ENCODE assay signal across 18 cellular contexts in genomic region chr22:40007826-40008710, GRCh38. TPM values are rescaled to one million over a fixed set of nuclear protein-coding genes. Genes with fewer than 3 reads are reported as not detected.
A peak's percentile ranks its signal among the peaks of the same experiment; 100 is the strongest.
DNase-seq lines count a peak whose midpoint lies in the region; ATAC-seq, FAIRE-seq and TF ChIP-seq lines count a peak whose summit lies in the region.
"Had no signal": no experiment of that assay in that cellular context is flagged by ENCODE, and none has a peak within 500 bp of the region (broad histone marks: within the 10 kb centered on the region; RNA-seq: fewer than 3 reads in every experiment).

No MANE protein-coding gene starts in this region.

- no peak overlapping the region for H3K4me2 ChIP-seq in K562 (ENCODE audit: insufficient read depth, low read length)
- H3K4me2 ChIP-seq: KMS-11 had no signal

- peak overlapping the region; percentile 34 for H3K27ac Mint-ChIP-seq in nephron progenitor cell
- no peak overlapping the region for H3K27ac Mint-ChIP-seq in Calu3 (ENCODE audit: unreplicated experiment)

- H3K9ac ChIP-seq in K562 (ENCODE audit: insufficient read depth in 1 of 2, low read depth in 2 of 2, low read length in 2 of 2), result no peak overlapping the region
- H3K9ac ChIP-seq: KMS-11 had no signal

- no peak for TF ChIP-seq EP300 in K562 (IDR thresholded peaks at IDR 0.05; ENCODE audit: low read length)

- no peaks in the 10 kb centered on the region; the same call in 1 of the 2 replicates for H4K20me1 ChIP-seq in K562 (replicated peaks; ENCODE audit: control insufficient read depth, insufficient read depth, low read length)

- H3K27me3 Mint-ChIP-seq in nephron progenitor cell (ENCODE audit: low read depth, poor library complexity), result peaks cover 12% of the 10 kb centered on the region
- H3K27me3 Mint-ChIP-seq in Calu3 (ENCODE audit: unreplicated experiment), result no peaks in the 10 kb centered on the region

- H3K4me3 Mint-ChIP-seq in nephron progenitor cell (no peak overlapping the region), Calu3 (ENCODE audit: low read depth, unreplicated experiment) (no peak overlapping the region)

- H3K79me2 ChIP-seq in K562 (ENCODE audit: control insufficient read depth, insufficient read depth, low read length), result no peaks in the 10 kb centered on the region

- no peaks in the 10 kb centered on the region for H3K9me1 ChIP-seq in K562 (ENCODE audit: control insufficient read depth, insufficient read depth, low read length)

- TF ChIP-seq RAD21 in K562 (CRISPR knock-in tag; conservative IDR thresholded peaks at IDR 0.05 in 1 of 2, IDR thresholded peaks at IDR 0.05 in 1 of 2), result no peak

- H3K36me3 Mint-ChIP-seq in nephron progenitor cell (ENCODE audit: low read depth) (peaks cover 2% of the 10 kb centered on the region), Calu3 (ENCODE audit: insufficient read depth, unreplicated experiment) (no peaks in the 10 kb centered on the region)

- H3K4me1 Mint-ChIP-seq in nephron progenitor cell, result peaks cover 81% of the 10 kb centered on the region
- no peaks in the 10 kb centered on the region for H3K4me1 Mint-ChIP-seq in Calu3 (ENCODE audit: low read depth, unreplicated experiment)

- H3K36me3 ChIP-seq in K562 (ENCODE audit: control insufficient read depth, insufficient read depth, low read length) (no peaks in the 10 kb centered on the region), SJCRH30 (no peaks in the 10 kb centered on the region)
- H3K36me3 ChIP-seq: BE2C, uterus had no signal

- in situ Hi-C loops in K562 (cut with MboI), result no loop called here

- CTCF ChIA-PET in K562 (lab: Yijun Ruan, JAX; ENCODE audit: low intra/inter-chr PET ratio) (no interaction called here), Calu3 (lab: Charles Lee) (no interaction called here)

- no peak overlapping the region for H3K4me3 ChIP-seq in K562
- no peak overlapping the region for H3K4me3 ChIP-seq in SJCRH30
- H3K4me3 ChIP-seq: uterus had no signal

- peak; percentile 62 for DNase-seq in GF-D8 (lab: John Stamatoyannopoulos, UW)
- peak; percentile 69 for DNase-seq in NCI-H69 (lab: John Stamatoyannopoulos, UW)
- DNase-seq in K562 (ENCODE audit: extremely low read depth in 1 of 4, low spot score in 3 of 4), result peak in 3 of 4 experiments; percentile 22 to 30 (median 22)
- no peak for DNase-seq in nephron progenitor cell
- no peak for DNase-seq in occipital lobe (lab: John Stamatoyannopoulos, UW)
- no peak for DNase-seq in SJCRH30
- no peak for DNase-seq in Calu3
- no peak for DNase-seq in iPS-NIHi11 (ENCODE audit: low spot score)
- DNase-seq: activated T-cell treated with anti-CD3 and anti-CD28 coated beads for 4 hours, BE2C, kidney glomerular epithelial cell, NCI-H2029 treated with DMSO at 0.1 percent for 48 hours, uterus had no signal

- FAIRE-seq in K562 (lab: Jason Lieb, UNC), result no peak
- FAIRE-seq: endothelial cell of umbilical vein had no signal

- no TSS peak for BruUV-seq in K562 (replicated peaks; lab: Mats Ljungman, UMichigan)
- no TSS peak for BruUV-seq in Calu3 (replicated peaks; lab: Mats Ljungman, UMichigan)

- TF ChIP-seq POLR2A in K562 (conservative IDR thresholded peaks at IDR 0.05), result no peak

- peaks cover 14 to 32% of the 10 kb centered on the region in 2 experiments for H3K4me1 ChIP-seq in K562 (replicated peaks in 1 of 2; ENCODE audit: control insufficient read depth in 2 of 2, insufficient read depth in 2 of 2, low read length in 2 of 2)
- peaks cover 35% of the 10 kb centered on the region for H3K4me1 ChIP-seq in SJCRH30
- H3K4me1 ChIP-seq: uterus had no signal

- H3K9me3 ChIP-seq in K562 (replicated peaks; ENCODE audit: control insufficient read depth, insufficient read depth, low read depth, low read length) (no peaks in the 10 kb centered on the region), SJCRH30 (replicated peaks) (no peaks in the 10 kb centered on the region)
- H3K9me3 ChIP-seq: BE2C, uterus had no signal

- TF ChIP-seq CTCF in K562 (IDR thresholded peaks at IDR 0.05 in 2 of 3, conservative IDR thresholded peaks at IDR 0.05 in 1 of 3; ENCODE audit: insufficient read depth in 2 of 3, low read depth in 1 of 3, low read length in 3 of 3) (no peak), nephron progenitor cell (IDR thresholded peaks at IDR 0.05) (no peak), Calu3 (IDR thresholded peaks at IDR 0.05; ENCODE audit: unreplicated experiment) (no peak)

- WGBS in K562 (ENCODE audit: insufficient coverage, low coverage, missing lambda C conversion rate), result 18% methylated on average over 17 of the region's 27 CpGs

- H2AFZ ChIP-seq in K562 (ENCODE audit: low read depth, low read length), result no peak overlapping the region

- H3K27me3 ChIP-seq in K562 (ENCODE audit: control insufficient read depth in 2 of 2, insufficient read depth in 2 of 2, low read length in 2 of 2), result peaks cover 0 to 8% of the 10 kb centered on the region in 2 experiments; a peak in 1 of 5 replicates
- no peaks in the 10 kb centered on the region for H3K27me3 ChIP-seq in SJCRH30
- H3K27me3 ChIP-seq: BE2C, uterus had no signal

- intact Hi-C loops in K562 (cut with micrococcal nuclease), result no loop called here
- intact Hi-C loops in Calu3 (cut with micrococcal nuclease; ENCODE audit: unreplicated experiment), result no loop called here

- no peak; the same call in 2 of the 3 replicates for ATAC-seq in K562
- ATAC-seq: activated CD4-positive, CD25-positive, alpha-beta regulatory T cell treated with anti-CD3 and anti-CD28 coated beads, Interleukin-2, amount 50 U/mL, for 24 hours had no signal

- POLR2A ChIA-PET in K562 (lab: Yijun Ruan, JAX), result interaction anchor here (0.6 kb wide), 1 partner anchor 1074 kb away, joined by 3 read pairs; no protein-coding TSS in a partner anchor

- H3K9me3 Mint-ChIP-seq in nephron progenitor cell (no peaks in the 10 kb centered on the region), Calu3 (ENCODE audit: low read depth, unreplicated experiment) (no peaks in the 10 kb centered on the region)

- H3K27ac ChIP-seq in K562 (ENCODE audit: extremely low read depth, low read depth, low read length) (no peak overlapping the region), SJCRH30 (no peak overlapping the region)
- H3K27ac ChIP-seq: KMS-11, uterus had no signal

TF ChIP-seq in K562, 482 proteins besides CTCF, POLR2A, EP300 and RAD21 (continues in another document):
- no peak for TF ChIP-seq SIN3A (IDR thresholded peaks at IDR 0.05; ENCODE audit: borderline replicate concordance in 2 of 2, control insufficient read depth in 1 of 2, low read depth in 2 of 2, low read length in 2 of 2)
- TF ChIP-seq ZNF561 (CRISPR knock-in tag; conservative IDR thresholded peaks at IDR 0.05), result no peak
- no peak for TF ChIP-seq TBP (optimal IDR thresholded peaks at IDR 0.05; ENCODE audit: low read depth, low read length)
- peak; percentile 80 for TF ChIP-seq CEBPB (tag; IDR thresholded peaks at IDR 0.05)
- TF ChIP-seq PML (IDR thresholded peaks at IDR 0.05; ENCODE audit: low read length), result no peak
- TF ChIP-seq MTF1 (CRISPR knock-in tag; IDR thresholded peaks at IDR 0.05; ENCODE audit: borderline replicate concordance), result no peak
- TF ChIP-seq FOSL1 (tag; conservative IDR thresholded peaks at IDR 0.05), result peak; percentile 47; the same call in 1 of the 2 replicates
- TF ChIP-seq KDM2B (CRISPR knock-in tag; IDR thresholded peaks at IDR 0.05), result no peak

RNA-seq across cellular contexts. Expression of gene FAM83F, which starts 13.3 kb away (rescaled TPM):
- total RNA-seq in K562 (2011; cell fraction: chromatin; rRNA removed; ENCODE audit: low replicate concordance), result 0.04 and 0.25 TPM in 2 replicates
- under 0.01 and 0.17 TPM in 2 replicates for total RNA-seq in K562 (2011; cell fraction: nucleolus; rRNA removed)
- total RNA-seq in K562 (2011; cell fraction: nucleoplasm; rRNA removed), result 0.07 and 0.15 TPM in 2 replicates
- total RNA-seq in K562 (2014; rRNA removed), result 0.04 and 0.05 TPM in 2 replicates
- 0.03 and 0.04 TPM in 2 replicates for total RNA-seq in K562 (2014; rRNA removed; fragmentation: Illumina TruSeq; extraction: Trizol)
- total RNA-seq in K562 (2015; rRNA removed; fragmentation: Illumina TruSeq; extraction: Trizol), result under 0.01 and 0.04 TPM in 2 replicates
- total RNA-seq in K562 (2021), result 0.07 and 0.13 TPM in 2 replicates
- polyA plus RNA-seq in K562 (2011; rRNA removed), result 0.03 and 0.10 TPM in 2 replicates
- 0.01 and 0.03 TPM in 2 replicates for polyA plus RNA-seq in K562 (2011; cell fraction: cytosol; rRNA removed)
- 0.03 and 0.18 TPM in 2 replicates for polyA plus RNA-seq in K562 (2011; cell fraction: nucleus; rRNA removed)
- 0.01 and 0.07 TPM in 2 replicates for polyA plus RNA-seq in K562 (2012)
- 0.03 TPM in 1 of 2 replicates, not detected in the other for polyA plus RNA-seq in K562 (2014; fragmentation: Illumina TruSeq; extraction: Trizol)
- under 1 TPM in 1 of 2 experiments, not detected in 1; 0.01 TPM for polyA plus RNA-seq in K562 (2014; fragmentation: Nextera tagmentation; extraction: Ambion mirVana)
- polyA plus RNA-seq in K562 (2014; rRNA removed), result 0.04 and 0.05 TPM in 2 replicates
- polyA minus RNA-seq in K562 (2011; rRNA and poly(A)+ RNA removed), result 0.06 and 0.07 TPM in 2 replicates
- not detected in 2 replicates for polyA minus RNA-seq in K562 (2011; cell fraction: cytosol; rRNA and poly(A)+ RNA removed)
- polyA minus RNA-seq in K562 (2011; cell fraction: nucleus; rRNA and poly(A)+ RNA removed), result 0.11 and 0.67 TPM in 2 replicates
- 0.78 TPM for total RNA-seq in occipital lobe
- total RNA-seq in SJCRH30 (2014; rRNA removed; shearing (Covaris generic)), result not detected in 2 replicates
- 21.0 and 21.9 TPM in 2 replicates for total RNA-seq in Calu3 (2022)
- total RNA-seq: endothelial cell of umbilical vein had no signal
- polyA plus RNA-seq: endothelial cell of umbilical vein had no signal

RNA-seq across cellular contexts. Expression of gene TMA7B, which starts 47.9 kb away (rescaled TPM):
- 16.1 and 33.1 TPM in 2 replicates for total RNA-seq in K562 (2011; cell fraction: chromatin; rRNA removed; ENCODE audit: low replicate concordance)
- 8.2 and 8.4 TPM in 2 replicates for total RNA-seq in K562 (2011; cell fraction: nucleolus; rRNA removed)
- total RNA-seq in K562 (2011; cell fraction: nucleoplasm; rRNA removed), result 15.8 and 17.9 TPM in 2 replicates
- total RNA-seq in K562 (2014; rRNA removed) (12.0 and 14.2 TPM in 2 replicates), K562 (2014; rRNA removed; fragmentation: Illumina TruSeq; extraction: Trizol) (13.9 and 17.0 TPM in 2 replicates), K562 (2015; rRNA removed; fragmentation: Illumina TruSeq; extraction: Trizol) (5.3 and 5.6 TPM in 2 replicates), K562 (2021) (11.2 and 12.8 TPM in 2 replicates), occipital lobe (not detected), Calu3 (2022) (not detected in 2 replicates)
- polyA plus RNA-seq in K562 (2011; rRNA removed) (3.2 and 10.9 TPM in 2 replicates), K562 (2014; fragmentation: Illumina TruSeq; extraction: Trizol) (9.4 and 11.8 TPM in 2 replicates), K562 (2014; fragmentation: Nextera tagmentation; extraction: Ambion mirVana) (1 to 10 TPM; 5.7 to 8.7 TPM), K562 (2014; rRNA removed) (13.2 and 14.5 TPM in 2 replicates)
- 1.0 and 1.5 TPM in 2 replicates for polyA plus RNA-seq in K562 (2011; cell fraction: cytosol; rRNA removed)
- polyA plus RNA-seq in K562 (2011; cell fraction: nucleus; rRNA removed), result 1.7 and 4.9 TPM in 2 replicates
- 4.9 and 8.2 TPM in 2 replicates for polyA plus RNA-seq in K562 (2012)
- 4.7 and 10.9 TPM in 2 replicates for polyA minus RNA-seq in K562 (2011; rRNA and poly(A)+ RNA removed)
- polyA minus RNA-seq in K562 (2011; cell fraction: cytosol; rRNA and poly(A)+ RNA removed), result 1.0 and 3.1 TPM in 2 replicates
- polyA minus RNA-seq in K562 (2011; cell fraction: nucleus; rRNA and poly(A)+ RNA removed), result 2.2 and 2.6 TPM in 2 replicates
- total RNA-seq in SJCRH30 (2014; rRNA removed; shearing (Covaris generic)), result 0.08 TPM in 1 of 2 replicates, not detected in the other
- total RNA-seq: cerebellum, endothelial cell of umbilical vein, glomerular endothelial cell, uterus had no signal
- polyA plus RNA-seq: endothelial cell of umbilical vein had no signal

Comparison
In these comparisons a context has a peak if more than half of its experiments do, and no peak if none do; other contexts are left out.
1. DNase-seq: peak in GF-D8 (single experiment), NCI-H69 (single experiment) and K562 (3 of 4); none in nephron progenitor cell (single experiment), occipital lobe (single experiment), SJCRH30 (0 of 2), Calu3 (single experiment) and iPS-NIHi11 (single experiment).
2. RNA of gene FAM83F, which starts 13.3 kb away (total RNA-seq): 21.0 to 21.9 TPM in Calu3; 0.78 TPM in occipital lobe (single experiment), under 0.01 to 0.25 TPM in K562 and not detected in SJCRH30; every median in the first group is over 10 times any median in the second.